In the genomic region with DNA sequence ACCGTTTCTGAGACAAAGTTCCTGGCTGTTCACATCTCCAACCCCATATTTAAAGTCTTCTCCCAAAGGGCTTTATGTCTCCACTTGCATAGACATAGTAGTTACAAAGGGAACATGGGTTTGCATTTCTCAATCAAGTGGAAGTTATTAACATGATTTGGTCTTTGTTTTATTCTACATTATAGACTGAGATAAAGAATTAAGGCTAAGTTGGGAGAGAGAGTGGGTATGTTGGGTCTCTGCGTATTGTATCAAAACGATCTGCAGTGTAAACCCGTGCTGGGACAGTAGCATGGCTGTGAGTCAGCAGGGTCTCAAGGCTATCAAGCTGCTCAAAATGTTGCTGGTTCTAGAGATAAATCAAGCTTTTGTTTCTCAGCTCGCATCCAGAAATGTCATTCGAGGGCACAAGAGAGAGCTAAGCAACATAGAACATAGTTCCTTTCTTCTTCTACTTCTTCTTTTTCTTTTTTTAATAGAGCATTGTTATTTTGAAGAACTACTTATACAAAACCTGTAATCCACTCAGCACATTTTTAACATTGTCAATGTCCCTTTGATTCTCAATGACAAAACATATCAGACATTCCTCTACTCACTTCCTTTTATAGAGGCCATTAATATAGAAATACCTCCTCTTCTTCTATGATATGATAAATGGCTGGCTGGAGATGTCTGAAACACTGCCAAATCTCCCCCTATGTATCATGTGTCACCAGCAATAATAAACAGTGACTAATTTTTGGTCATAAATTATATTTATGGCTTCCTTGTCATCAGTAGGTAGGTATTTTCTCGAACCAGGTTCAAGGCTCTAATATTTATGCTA, we compare ENCODE assay signal across 1 cellular context.
TF ChIP-seq lines count a peak whose summit lies in the region.

No MANE protein-coding gene starts in this region.

TF ChIP-seq in HEK293, 187 proteins besides CTCF, POLR2A, EP300 and RAD21 (continued from another document and continues in another):
- no peak for TF ChIP-seq ZIC2 (tag by site-specific recombination; IDR thresholded peaks at IDR 0.05)
- no peak for TF ChIP-seq SETDB1 (IDR thresholded peaks at IDR 0.05; ENCODE audit: insufficient read length, low read length)
- peak; percentile 57 for TF ChIP-seq ZBTB21 (tag by site-specific recombination; IDR thresholded peaks at IDR 0.05)
- TF ChIP-seq, protein P1, sequence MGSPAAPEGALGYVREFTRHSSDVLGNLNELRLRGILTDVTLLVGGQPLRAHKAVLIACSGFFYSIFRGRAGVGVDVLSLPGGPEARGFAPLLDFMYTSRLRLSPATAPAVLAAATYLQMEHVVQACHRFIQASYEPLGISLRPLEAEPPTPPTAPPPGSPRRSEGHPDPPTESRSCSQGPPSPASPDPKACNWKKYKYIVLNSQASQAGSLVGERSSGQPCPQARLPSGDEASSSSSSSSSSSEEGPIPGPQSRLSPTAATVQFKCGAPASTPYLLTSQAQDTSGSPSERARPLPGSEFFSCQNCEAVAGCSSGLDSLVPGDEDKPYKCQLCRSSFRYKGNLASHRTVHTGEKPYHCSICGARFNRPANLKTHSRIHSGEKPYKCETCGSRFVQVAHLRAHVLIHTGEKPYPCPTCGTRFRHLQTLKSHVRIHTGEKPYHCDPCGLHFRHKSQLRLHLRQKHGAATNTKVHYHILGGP (tag by site-specific recombination; IDR thresholded peaks at IDR 0.05), result peak; percentile 64; the same call in 1 of the 2 replicates
- TF ChIP-seq, protein P2, sequence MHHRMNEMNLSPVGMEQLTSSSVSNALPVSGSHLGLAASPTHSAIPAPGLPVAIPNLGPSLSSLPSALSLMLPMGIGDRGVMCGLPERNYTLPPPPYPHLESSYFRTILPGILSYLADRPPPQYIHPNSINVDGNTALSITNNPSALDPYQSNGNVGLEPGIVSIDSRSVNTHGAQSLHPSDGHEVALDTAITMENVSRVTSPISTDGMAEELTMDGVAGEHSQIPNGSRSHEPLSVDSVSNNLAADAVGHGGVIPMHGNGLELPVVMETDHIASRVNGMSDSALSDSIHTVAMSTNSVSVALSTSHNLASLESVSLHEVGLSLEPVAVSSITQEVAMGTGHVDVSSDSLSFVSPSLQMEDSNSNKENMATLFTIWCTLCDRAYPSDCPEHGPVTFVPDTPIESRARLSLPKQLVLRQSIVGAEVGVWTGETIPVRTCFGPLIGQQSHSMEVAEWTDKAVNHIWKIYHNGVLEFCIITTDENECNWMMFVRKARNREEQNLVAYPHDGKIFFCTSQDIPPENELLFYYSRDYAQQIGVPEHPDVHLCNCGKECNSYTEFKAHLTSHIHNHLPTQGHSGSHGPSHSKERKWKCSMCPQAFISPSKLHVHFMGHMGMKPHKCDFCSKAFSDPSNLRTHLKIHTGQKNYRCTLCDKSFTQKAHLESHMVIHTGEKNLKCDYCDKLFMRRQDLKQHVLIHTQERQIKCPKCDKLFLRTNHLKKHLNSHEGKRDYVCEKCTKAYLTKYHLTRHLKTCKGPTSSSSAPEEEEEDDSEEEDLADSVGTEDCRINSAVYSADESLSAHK (tag by site-specific recombination; IDR thresholded peaks at IDR 0.05), result peak; percentile 54
- no peak for TF ChIP-seq TCF7L2 (IDR thresholded peaks at IDR 0.05; ENCODE audit: borderline replicate concordance, low read depth, low read length)
- TF ChIP-seq ZBTB48 (tag by site-specific recombination; IDR thresholded peaks at IDR 0.05), result no peak
- TF ChIP-seq SP7 (tag by site-specific recombination; IDR thresholded peaks at IDR 0.05), result peak; percentile 97
- peak; percentile 16; the same call in 1 of the 2 replicates for TF ChIP-seq ZBTB20 (tag by site-specific recombination; IDR thresholded peaks at IDR 0.05)
- peak; percentile 89 for TF ChIP-seq MEIS1 (CRISPR knock-in tag; IDR thresholded peaks at IDR 0.05; ENCODE audit: borderline replicate concordance)
- TF ChIP-seq ZNF239 (tag by site-specific recombination; IDR thresholded peaks at IDR 0.05), result no peak
- peak; percentile 79; the same call in 1 of the 2 replicates for TF ChIP-seq IKZF3 (tag by site-specific recombination; IDR thresholded peaks at IDR 0.05)
- no peak for TF ChIP-seq ZNF416 (tag by site-specific recombination; IDR thresholded peaks at IDR 0.05)
- 0 out of 2 replicates have a peak, but pooled peaks have one; percentile 62 for TF ChIP-seq GLI4 (tag by site-specific recombination; IDR thresholded peaks at IDR 0.05)
- no peak for TF ChIP-seq ZNF768 (tag by site-specific recombination; IDR thresholded peaks at IDR 0.05)
- TF ChIP-seq ZSCAN30 (tag by site-specific recombination; IDR thresholded peaks at IDR 0.05), result peak; percentile 25; the same call in 1 of the 2 replicates
- TF ChIP-seq BCL11B (tag by site-specific recombination; IDR thresholded peaks at IDR 0.05; ENCODE audit: low read depth), result 0 out of 2 replicates have a peak, but pooled peaks have one; percentile 57
- TF ChIP-seq ZNF184 (tag by site-specific recombination; IDR thresholded peaks at IDR 0.05), result peak; percentile 53; the same call in 1 of the 2 replicates
- peak; percentile 26; the same call in 1 of the 2 replicates for TF ChIP-seq GLIS1 (tag by site-specific recombination; IDR thresholded peaks at IDR 0.05)
- TF ChIP-seq ZXDB (tag by site-specific recombination; IDR thresholded peaks at IDR 0.05), result peak; percentile 76
- TF ChIP-seq, protein P3, sequence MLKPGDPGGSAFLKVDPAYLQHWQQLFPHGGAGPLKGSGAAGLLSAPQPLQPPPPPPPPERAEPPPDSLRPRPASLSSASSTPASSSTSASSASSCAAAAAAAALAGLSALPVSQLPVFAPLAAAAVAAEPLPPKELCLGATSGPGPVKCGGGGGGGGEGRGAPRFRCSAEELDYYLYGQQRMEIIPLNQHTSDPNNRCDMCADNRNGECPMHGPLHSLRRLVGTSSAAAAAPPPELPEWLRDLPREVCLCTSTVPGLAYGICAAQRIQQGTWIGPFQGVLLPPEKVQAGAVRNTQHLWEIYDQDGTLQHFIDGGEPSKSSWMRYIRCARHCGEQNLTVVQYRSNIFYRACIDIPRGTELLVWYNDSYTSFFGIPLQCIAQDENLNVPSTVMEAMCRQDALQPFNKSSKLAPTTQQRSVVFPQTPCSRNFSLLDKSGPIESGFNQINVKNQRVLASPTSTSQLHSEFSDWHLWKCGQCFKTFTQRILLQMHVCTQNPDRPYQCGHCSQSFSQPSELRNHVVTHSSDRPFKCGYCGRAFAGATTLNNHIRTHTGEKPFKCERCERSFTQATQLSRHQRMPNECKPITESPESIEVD (tag by site-specific recombination; IDR thresholded peaks at IDR 0.05), result peak; percentile 91
- peak; percentile 72 for TF ChIP-seq ZBTB17 (tag by site-specific recombination; IDR thresholded peaks at IDR 0.05)
- TF ChIP-seq, protein P4, sequence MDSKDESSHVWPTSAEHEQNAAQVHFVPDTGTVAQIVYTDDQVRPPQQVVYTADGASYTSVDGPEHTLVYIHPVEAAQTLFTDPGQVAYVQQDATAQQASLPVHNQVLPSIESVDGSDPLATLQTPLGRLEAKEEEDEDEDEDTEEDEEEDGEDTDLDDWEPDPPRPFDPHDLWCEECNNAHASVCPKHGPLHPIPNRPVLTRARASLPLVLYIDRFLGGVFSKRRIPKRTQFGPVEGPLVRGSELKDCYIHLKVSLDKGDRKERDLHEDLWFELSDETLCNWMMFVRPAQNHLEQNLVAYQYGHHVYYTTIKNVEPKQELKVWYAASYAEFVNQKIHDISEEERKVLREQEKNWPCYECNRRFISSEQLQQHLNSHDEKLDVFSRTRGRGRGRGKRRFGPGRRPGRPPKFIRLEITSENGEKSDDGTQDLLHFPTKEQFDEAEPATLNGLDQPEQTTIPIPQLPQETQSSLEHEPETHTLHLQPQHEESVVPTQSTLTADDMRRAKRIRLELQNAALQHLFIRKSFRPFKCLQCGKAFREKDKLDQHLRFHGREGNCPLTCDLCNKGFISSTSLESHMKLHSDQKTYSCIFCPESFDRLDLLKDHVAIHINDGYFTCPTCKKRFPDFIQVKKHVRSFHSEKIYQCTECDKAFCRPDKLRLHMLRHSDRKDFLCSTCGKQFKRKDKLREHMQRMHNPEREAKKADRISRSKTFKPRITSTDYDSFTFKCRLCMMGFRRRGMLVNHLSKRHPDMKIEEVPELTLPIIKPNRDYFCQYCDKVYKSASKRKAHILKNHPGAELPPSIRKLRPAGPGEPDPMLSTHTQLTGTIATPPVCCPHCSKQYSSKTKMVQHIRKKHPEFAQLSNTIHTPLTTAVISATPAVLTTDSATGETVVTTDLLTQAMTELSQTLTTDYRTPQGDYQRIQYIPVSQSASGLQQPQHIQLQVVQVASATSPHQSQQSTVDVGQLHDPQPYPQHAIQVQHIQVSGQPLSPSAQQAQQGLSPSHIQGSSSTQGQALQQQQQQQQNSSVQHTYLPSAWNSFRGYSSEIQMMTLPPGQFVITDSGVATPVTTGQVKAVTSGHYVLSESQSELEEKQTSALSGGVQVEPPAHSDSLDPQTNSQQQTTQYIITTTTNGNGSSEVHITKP (tag by site-specific recombination; IDR thresholded peaks at IDR 0.05), result 0 out of 2 replicates have a peak, but pooled peaks have one; percentile 34
- peak; percentile 95 for TF ChIP-seq WT1 (tag by site-specific recombination; IDR thresholded peaks at IDR 0.05)
- TF ChIP-seq, protein P5, sequence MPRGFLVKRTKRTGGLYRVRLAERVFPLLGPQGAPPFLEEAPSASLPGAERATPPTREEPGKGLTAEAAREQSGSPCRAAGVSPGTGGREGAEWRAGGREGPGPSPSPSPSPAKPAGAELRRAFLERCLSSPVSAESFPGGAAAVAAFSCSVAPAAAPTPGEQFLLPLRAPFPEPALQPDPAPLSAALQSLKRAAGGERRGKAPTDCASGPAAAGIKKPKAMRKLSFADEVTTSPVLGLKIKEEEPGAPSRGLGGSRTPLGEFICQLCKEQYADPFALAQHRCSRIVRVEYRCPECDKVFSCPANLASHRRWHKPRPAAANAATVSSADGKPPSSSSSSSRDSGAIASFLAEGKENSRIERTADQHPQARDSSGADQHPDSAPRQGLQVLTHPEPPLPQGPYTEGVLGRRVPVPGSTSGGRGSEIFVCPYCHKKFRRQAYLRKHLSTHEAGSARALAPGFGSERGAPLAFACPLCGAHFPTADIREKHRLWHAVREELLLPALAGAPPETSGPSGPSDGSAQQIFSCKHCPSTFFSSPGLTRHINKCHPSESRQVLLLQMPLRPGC (tag by site-specific recombination; IDR thresholded peaks at IDR 0.05), result peak; percentile 93
- TF ChIP-seq, protein P6, sequence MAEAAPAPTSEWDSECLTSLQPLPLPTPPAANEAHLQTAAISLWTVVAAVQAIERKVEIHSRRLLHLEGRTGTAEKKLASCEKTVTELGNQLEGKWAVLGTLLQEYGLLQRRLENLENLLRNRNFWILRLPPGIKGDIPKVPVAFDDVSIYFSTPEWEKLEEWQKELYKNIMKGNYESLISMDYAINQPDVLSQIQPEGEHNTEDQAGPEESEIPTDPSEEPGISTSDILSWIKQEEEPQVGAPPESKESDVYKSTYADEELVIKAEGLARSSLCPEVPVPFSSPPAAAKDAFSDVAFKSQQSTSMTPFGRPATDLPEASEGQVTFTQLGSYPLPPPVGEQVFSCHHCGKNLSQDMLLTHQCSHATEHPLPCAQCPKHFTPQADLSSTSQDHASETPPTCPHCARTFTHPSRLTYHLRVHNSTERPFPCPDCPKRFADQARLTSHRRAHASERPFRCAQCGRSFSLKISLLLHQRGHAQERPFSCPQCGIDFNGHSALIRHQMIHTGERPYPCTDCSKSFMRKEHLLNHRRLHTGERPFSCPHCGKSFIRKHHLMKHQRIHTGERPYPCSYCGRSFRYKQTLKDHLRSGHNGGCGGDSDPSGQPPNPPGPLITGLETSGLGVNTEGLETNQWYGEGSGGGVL (tag by site-specific recombination; IDR thresholded peaks at IDR 0.05), result peak; percentile 76
- TF ChIP-seq, protein P7, sequence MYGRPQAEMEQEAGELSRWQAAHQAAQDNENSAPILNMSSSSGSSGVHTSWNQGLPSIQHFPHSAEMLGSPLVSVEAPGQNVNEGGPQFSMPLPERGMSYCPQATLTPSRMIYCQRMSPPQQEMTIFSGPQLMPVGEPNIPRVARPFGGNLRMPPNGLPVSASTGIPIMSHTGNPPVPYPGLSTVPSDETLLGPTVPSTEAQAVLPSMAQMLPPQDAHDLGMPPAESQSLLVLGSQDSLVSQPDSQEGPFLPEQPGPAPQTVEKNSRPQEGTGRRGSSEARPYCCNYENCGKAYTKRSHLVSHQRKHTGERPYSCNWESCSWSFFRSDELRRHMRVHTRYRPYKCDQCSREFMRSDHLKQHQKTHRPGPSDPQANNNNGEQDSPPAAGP (tag by site-specific recombination; IDR thresholded peaks at IDR 0.05), result 0 out of 2 replicates have a peak, but pooled peaks have one; percentile 52
- TF ChIP-seq, protein P8, sequence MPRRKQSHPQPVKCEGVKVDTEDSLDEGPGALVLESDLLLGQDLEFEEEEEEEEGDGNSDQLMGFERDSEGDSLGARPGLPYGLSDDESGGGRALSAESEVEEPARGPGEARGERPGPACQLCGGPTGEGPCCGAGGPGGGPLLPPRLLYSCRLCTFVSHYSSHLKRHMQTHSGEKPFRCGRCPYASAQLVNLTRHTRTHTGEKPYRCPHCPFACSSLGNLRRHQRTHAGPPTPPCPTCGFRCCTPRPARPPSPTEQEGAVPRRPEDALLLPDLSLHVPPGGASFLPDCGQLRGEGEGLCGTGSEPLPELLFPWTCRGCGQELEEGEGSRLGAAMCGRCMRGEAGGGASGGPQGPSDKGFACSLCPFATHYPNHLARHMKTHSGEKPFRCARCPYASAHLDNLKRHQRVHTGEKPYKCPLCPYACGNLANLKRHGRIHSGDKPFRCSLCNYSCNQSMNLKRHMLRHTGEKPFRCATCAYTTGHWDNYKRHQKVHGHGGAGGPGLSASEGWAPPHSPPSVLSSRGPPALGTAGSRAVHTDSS (tag by site-specific recombination; IDR thresholded peaks at IDR 0.05), result peak; percentile 64
- no peak for TF ChIP-seq OVOL3 (tag by site-specific recombination; IDR thresholded peaks at IDR 0.05)
- TF ChIP-seq ZNF24 (tag by site-specific recombination; IDR thresholded peaks at IDR 0.05), result peak; percentile 85; the same call in 1 of the 2 replicates
- TF ChIP-seq ZNF791 (tag by site-specific recombination; IDR thresholded peaks at IDR 0.05), result no peak
- TF ChIP-seq SP3 (tag by site-specific recombination; IDR thresholded peaks at IDR 0.05), result peak; percentile 53; the same call in 1 of the 2 replicates
- peak; percentile 93 for TF ChIP-seq ZNF843 (tag by site-specific recombination; IDR thresholded peaks at IDR 0.05)
- no peak for TF ChIP-seq ZNF157 (tag by site-specific recombination; IDR thresholded peaks at IDR 0.05)
- TF ChIP-seq ZNF561 (tag by site-specific recombination; IDR thresholded peaks at IDR 0.05; ENCODE audit: borderline replicate concordance), result peak; percentile 64; the same call in 1 of the 2 replicates
- TF ChIP-seq FEZF1 (tag by site-specific recombination; IDR thresholded peaks at IDR 0.05), result peak; percentile 71
- TF ChIP-seq SCRT2 (tag by site-specific recombination; IDR thresholded peaks at IDR 0.05), result no peak
- TF ChIP-seq ZNF366 (tag by site-specific recombination; conservative IDR thresholded peaks at IDR 0.05), result peak; percentile 98
- TF ChIP-seq ZNF324 (tag by site-specific recombination; IDR thresholded peaks at IDR 0.05), result peak; percentile 81
